In genomic region chr2:37005118-37005868, GRCh38 we compare ENCODE assay signal across 8 cellular contexts. TPM values are rescaled to one million over a fixed set of nuclear protein-coding genes. Genes with fewer than 3 reads are reported as not detected.
DNase-seq lines count a peak whose midpoint lies in the region; ATAC-seq and TF ChIP-seq lines count a peak whose summit lies in the region.

No MANE protein-coding gene starts in this region.

- H2AFZ ChIP-seq in SU-DHL-6 (ENCODE audit: low read depth, low read length, severe bottlenecking), result peak overlapping the region; percentile 21

- ATAC-seq in GM19043 (IDR thresholded peaks at IDR 0.05; ENCODE audit: low read depth, unreplicated experiment), result peak; percentile 99
- ATAC-seq in HG03108 (IDR thresholded peaks at IDR 0.05; ENCODE audit: unreplicated experiment), result peak; percentile 97

- H3K27me3 Mint-ChIP-seq in progenitor cell of endocrine pancreas, result no peaks in the 10 kb centered on the region

- in situ Hi-C loops in Caki2 (cut with HindIII; ENCODE audit: low pct_unique_long_range_greater_than_20kb, low sequenced_read_pairs), result no loop called here

- peaks cover 10% of the 10 kb centered on the region; the same call in 1 of the 2 replicates for H3K36me3 ChIP-seq in SU-DHL-6 (ENCODE audit: low read length)
- no peaks in the 10 kb centered on the region for H3K36me3 ChIP-seq in uterus

- H3K27me3 ChIP-seq in SU-DHL-6 (ENCODE audit: low read length) (no peaks in the 10 kb centered on the region), uterus (no peaks in the 10 kb centered on the region)

- H3K9me3 ChIP-seq in SU-DHL-6 (ENCODE audit: insufficient read depth, low read length) (no peaks in the 10 kb centered on the region), uterus (no peaks in the 10 kb centered on the region)

- H3K9ac ChIP-seq in SU-DHL-6 (ENCODE audit: low read length), result no peak overlapping the region

- TF ChIP-seq CTCF in SU-DHL-6 (IDR thresholded peaks at IDR 0.05; ENCODE audit: insufficient read depth, low read length, poor library complexity, severe bottlenecking) (peak; percentile 57), fibroblast of mammary gland (conservative IDR thresholded peaks at IDR 0.05; ENCODE audit: control insufficient read depth, insufficient read depth, low read depth, low read length) (peak; percentile 61), progenitor cell of endocrine pancreas (IDR thresholded peaks at IDR 0.05; ENCODE audit: unreplicated experiment) (peak; percentile 44), uterus (IDR thresholded peaks at IDR 0.05) (peak in 1 of 4 experiments; percentile 29)

- H3K36me3 Mint-ChIP-seq in progenitor cell of endocrine pancreas (ENCODE audit: insufficient read depth), result peaks cover 10% of the 10 kb centered on the region

- H3K4me2 ChIP-seq in SU-DHL-6 (ENCODE audit: low read depth, low read length, poor library complexity, severe bottlenecking), result peak overlapping the region; percentile 34

- H3K4me3 ChIP-seq in SU-DHL-6 (ENCODE audit: insufficient read depth, low read length, poor library complexity, severe bottlenecking), result no peak overlapping the region
- no peak overlapping the region for H3K4me3 ChIP-seq in fibroblast of mammary gland (ENCODE audit: control insufficient read depth, low read depth, low read length)
- H3K4me3 ChIP-seq in uterus, result no peak overlapping the region

- no peaks in the 10 kb centered on the region for H3K9me3 Mint-ChIP-seq in progenitor cell of endocrine pancreas (ENCODE audit: low read depth)

- H3K79me2 ChIP-seq in SU-DHL-6 (ENCODE audit: insufficient read depth, low read length), result no peaks in the 10 kb centered on the region

- intact Hi-C loops in uterus (cut with DNase I; ENCODE audit: low total_unique reads), result no loop called here

- no peaks in the 10 kb centered on the region for H3K9me2 ChIP-seq in SU-DHL-6 (replicated peaks; ENCODE audit: insufficient read depth, low read length)

- H3K4me3 Mint-ChIP-seq in progenitor cell of endocrine pancreas (ENCODE audit: low read depth), result no peak overlapping the region

- no peaks in the 10 kb centered on the region for H3K4me1 ChIP-seq in uterus

- H4K20me1 ChIP-seq in SU-DHL-6 (ENCODE audit: low read depth, low read length), result no peaks in the 10 kb centered on the region

- no peak for TF ChIP-seq POLR2A in uterus (IDR thresholded peaks at IDR 0.05)

- H3K27ac Mint-ChIP-seq in progenitor cell of endocrine pancreas, result no peak overlapping the region

- H3F3A ChIP-seq in SU-DHL-6 (ENCODE audit: insufficient read depth), result no peaks in the 10 kb centered on the region

- H3K27ac ChIP-seq in SU-DHL-6 (ENCODE audit: low read depth, low read length) (peak overlapping the region; percentile 13), uterus (no peak overlapping the region)

- DNase-seq in Caki2 (ENCODE audit: low read depth) (peak; percentile 16), fibroblast of mammary gland (ENCODE audit: low read depth) (peak; percentile 45), progenitor cell of endocrine pancreas (ENCODE audit: low spot score, unreplicated experiment) (no peak), uterus (no peak), NCI-H2029 treated with DMSO at 0.1 percent for 48 hours (lab: John Stamatoyannopoulos, UW) (no peak)

- peaks cover 1% of the 10 kb centered on the region for H3K4me1 Mint-ChIP-seq in progenitor cell of endocrine pancreas (ENCODE audit: low read depth)

RNA-seq across cellular contexts. Expression of gene STRN, which starts 39.0 kb away (rescaled TPM):
- 5.7 and 7.8 TPM in 2 replicates for total RNA-seq in Caki2 (2014; rRNA removed; shearing (Covaris generic); ENCODE audit: low replicate concordance)
- total RNA-seq in progenitor cell of endocrine pancreas, result 17.6 and 19.9 TPM in 2 replicates
- total RNA-seq in uterus, result 10 to 100 TPM; 12.0 to 29.0 (median 20.2) TPM

Comparison
In these comparisons a context has a peak if more than half of its experiments do, and no peak if none do; other contexts are left out.
1. DNase-seq: peak in Caki2 (single experiment) and fibroblast of mammary gland (single experiment); none in progenitor cell of endocrine pancreas (single experiment), uterus (0 of 2) and NCI-H2029 treated with DMSO at 0.1 percent for 48 hours (single experiment).